ENCODE assay signal across 12 cellular contexts in the genomic region with DNA sequence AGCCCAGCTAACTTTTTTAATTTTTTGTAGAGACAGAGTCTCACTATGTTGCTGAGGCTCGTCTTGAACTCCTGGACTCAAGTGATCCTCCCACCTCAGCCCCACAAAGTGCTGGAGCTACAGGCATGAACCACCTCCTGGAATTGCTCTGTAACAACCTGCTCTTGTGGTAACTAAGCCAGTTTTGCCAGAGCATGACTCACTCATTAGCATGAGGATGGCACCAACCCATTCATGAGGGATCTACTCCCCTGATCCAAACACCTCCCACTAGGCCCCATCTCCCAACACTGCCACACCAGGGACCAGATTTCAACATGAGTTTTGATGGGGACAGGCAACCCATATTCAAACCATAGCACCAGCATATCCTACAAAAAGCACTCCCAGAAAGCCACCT.
A peak's percentile ranks its signal among the peaks of the same experiment; 100 is the strongest.
DNase-seq lines count a peak whose midpoint lies in the region; FAIRE-seq lines count a peak whose summit lies in the region.
"Had no signal": no experiment of that assay in that cellular context is flagged by ENCODE, and none has a peak within 500 bp of the region (broad histone marks: within the 10 kb centered on the region; RNA-seq: fewer than 3 reads in every experiment).

No MANE protein-coding gene starts in this region.

- intact Hi-C loops in CD4-positive, alpha-beta memory T cell (cut with micrococcal nuclease): no loop called here
- intact Hi-C loops in activated naive CD4-positive, alpha-beta T cell treated with anti-CD3 and anti-CD28 coated beads for 36 hours (cut with micrococcal nuclease): no loop called here

- FAIRE-seq in urothelium cell line (lab: Jason Lieb, UNC): peak; percentile 91

- H3K4me1 ChIP-seq in CD4-positive, alpha-beta memory T cell (ENCODE audit: insufficient read depth, low read length): no peaks in the 10 kb centered on the region
- H3K4me1 ChIP-seq: spleen had no signal

- H3K36me3 Mint-ChIP-seq in CD4-positive, alpha-beta memory T cell: peaks cover 3 to 23% of the 10 kb centered on the region in 2 donors
- no peaks in the 10 kb centered on the region for H3K36me3 Mint-ChIP-seq in activated naive CD4-positive, alpha-beta T cell treated with anti-CD3 and anti-CD28 coated beads for 36 hours (ENCODE audit: low read depth)

- H3K27me3 ChIP-seq in CD4-positive, alpha-beta memory T cell (ENCODE audit: insufficient read depth, low read length): no peaks in the 10 kb centered on the region
- H3K27me3 ChIP-seq: adrenal gland, spleen had no signal

- H3K27ac ChIP-seq in CD4-positive, alpha-beta memory T cell (ENCODE audit: low read depth, low read length): no peak overlapping the region
- H3K27ac ChIP-seq: adrenal gland, spleen had no signal

- H3K4me3 ChIP-seq in CD4-positive, alpha-beta memory T cell (ENCODE audit: low read length in 2 of 2): no peak overlapping the region
- H3K4me3 ChIP-seq: adrenal gland, spleen had no signal

- H3K27me3 Mint-ChIP-seq in CD4-positive, alpha-beta memory T cell: no peaks in the 10 kb centered on the region
- H3K27me3 Mint-ChIP-seq in activated naive CD4-positive, alpha-beta T cell treated with anti-CD3 and anti-CD28 coated beads for 36 hours (ENCODE audit: low read depth): no peaks in the 10 kb centered on the region

- CTCF ChIA-PET in CD4-positive, alpha-beta memory T cell (lab: Charles Lee; ENCODE audit: partially characterized antibody): no interaction called here
- CTCF ChIA-PET in activated naive CD4-positive, alpha-beta T cell treated with anti-CD3 and anti-CD28 coated beads for 36 hours (lab: Charles Lee): no interaction called here

- in situ Hi-C loops in SK-MEL-5 (cut with HindIII; ENCODE audit: low pct_unique_long_range_greater_than_20kb, low sequenced_read_pairs): no loop called here

- H3K9me3 Mint-ChIP-seq in CD4-positive, alpha-beta memory T cell: peaks cover 0 to 10% (median 0%) of the 10 kb centered on the region in 8 donors
- H3K9me3 Mint-ChIP-seq in activated naive CD4-positive, alpha-beta T cell treated with anti-CD3 and anti-CD28 coated beads for 36 hours: no peaks in the 10 kb centered on the region

- no peaks in the 10 kb centered on the region for H3K36me3 ChIP-seq in CD4-positive, alpha-beta memory T cell (ENCODE audit: insufficient read depth, low read length)
- H3K36me3 ChIP-seq: adrenal gland, spleen had no signal

- H3K27ac Mint-ChIP-seq in CD4-positive, alpha-beta memory T cell: peak overlapping the region in 1 of 7 donors; percentile 19
- H3K27ac Mint-ChIP-seq in activated naive CD4-positive, alpha-beta T cell treated with anti-CD3 and anti-CD28 coated beads for 36 hours: no peak overlapping the region

- POLR2A ChIA-PET in CD4-positive, alpha-beta memory T cell (lab: Charles Lee; ENCODE audit: partially characterized antibody): no interaction called here

- no peak overlapping the region for H3K4me3 Mint-ChIP-seq in CD4-positive, alpha-beta memory T cell
- H3K4me3 Mint-ChIP-seq in activated naive CD4-positive, alpha-beta T cell treated with anti-CD3 and anti-CD28 coated beads for 36 hours: no peak overlapping the region

- H3K4me1 Mint-ChIP-seq in CD4-positive, alpha-beta memory T cell: peaks cover 0 to 2% (median 0%) of the 10 kb centered on the region in 4 donors
- no peaks in the 10 kb centered on the region for H3K4me1 Mint-ChIP-seq in activated naive CD4-positive, alpha-beta T cell treated with anti-CD3 and anti-CD28 coated beads for 36 hours (ENCODE audit: low read depth)

- DNase-seq in NCI-H748 (lab: John Stamatoyannopoulos, UW; ENCODE audit: unreplicated experiment) (peak; percentile 39), NCI-H748 treated with DMSO at 0.1 percent for 48 hours (lab: John Stamatoyannopoulos, UW) (no peak), SK-MEL-5 (ENCODE audit: low read depth, low spot score) (peak; percentile 61), globus pallidus (ENCODE audit: low spot score) (peak; percentile 28), urothelium cell line (ENCODE audit: low spot score) (no peak), cerebellum (ENCODE audit: low spot score) (no peak)
- no peak for DNase-seq in CD4-positive, alpha-beta memory T cell
- no peak for DNase-seq in activated naive CD4-positive, alpha-beta T cell treated with anti-CD3 and anti-CD28 coated beads for 36 hours
- DNase-seq: adrenal gland, dermis blood vessel endothelial cell, NCI-H2081, spleen had no signal

- H3K9me3 ChIP-seq in CD4-positive, alpha-beta memory T cell (ENCODE audit: control insufficient read depth in 1 of 2, low read length in 2 of 2): no peaks in the 10 kb centered on the region
- H3K9me3 ChIP-seq: adrenal gland, spleen had no signal

Comparison
In these comparisons a context has a peak if more than half of its experiments do, and no peak if none do; other contexts are left out.
1. DNase-seq: peak in NCI-H748 (single experiment), SK-MEL-5 (single experiment) and globus pallidus (single experiment); none in NCI-H748 treated with DMSO at 0.1 percent for 48 hours (single experiment), urothelium cell line (single experiment), cerebellum (single experiment), CD4-positive, alpha-beta memory T cell (0 of 5) and activated naive CD4-positive, alpha-beta T cell treated with anti-CD3 and anti-CD28 coated beads for 36 hours (single experiment).